In the genomic region with DNA sequence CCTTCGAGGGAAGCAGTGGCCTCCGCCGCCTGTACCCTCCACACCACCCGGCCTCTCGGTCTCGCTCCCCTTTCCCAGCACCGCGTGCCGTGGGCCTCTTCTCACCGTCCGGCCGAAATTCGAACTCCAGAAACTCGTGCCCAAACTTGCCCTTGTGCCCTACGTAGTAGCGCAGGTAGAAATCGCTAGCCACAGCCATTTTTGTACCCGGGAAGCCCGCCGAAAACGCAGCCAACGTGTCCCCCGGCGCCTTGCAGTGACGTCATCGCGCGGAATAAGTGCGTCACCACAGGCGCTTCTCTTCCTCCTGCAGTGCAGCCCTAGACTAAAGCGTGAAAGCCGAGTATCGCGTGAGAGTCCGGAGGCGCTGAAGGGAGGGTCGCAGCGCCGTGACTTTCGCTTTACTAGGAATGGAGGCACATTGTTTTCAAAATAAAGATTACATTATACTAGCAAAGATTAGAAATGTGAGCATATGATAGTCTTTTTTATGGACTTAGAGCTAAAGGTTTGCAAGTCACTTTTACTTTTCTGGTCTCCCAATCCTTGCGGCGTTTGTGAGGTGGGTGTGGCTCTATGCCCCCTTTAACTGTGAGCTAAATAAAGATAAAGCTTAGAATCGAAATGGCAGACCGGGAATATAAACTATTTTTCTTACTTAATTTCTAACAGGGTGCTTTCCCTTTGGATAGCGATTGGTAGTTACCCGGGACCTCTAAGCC, we compare ENCODE assay signal across 7 cellular contexts. TPM values are rescaled to one million over a fixed set of nuclear protein-coding genes. Genes with fewer than 3 reads are reported as not detected.
DNase-seq lines count a peak whose midpoint lies in the region; ATAC-seq, FAIRE-seq and TF ChIP-seq lines count a peak whose summit lies in the region.

Gene MAGOHB, minus strand, starts transcription at position 276 of the 722 bp plus-strand sequence. Its CDS starts 77 bp downstream, at position 199.

- DNase-seq in NCI-H2107 treated with DMSO at 0.1 percent for 48 hours (lab: John Stamatoyannopoulos, UW; ENCODE audit: unreplicated experiment) (peak; percentile 94), body of pancreas (peak; percentile 96 to 97 (median 96)), iPS DF 19.7 (ENCODE audit: low read depth, low spot score) (peak; percentile 61), sciatic nerve (ENCODE audit: low spot score) (peak; percentile 98)

- H3K4me3 ChIP-seq in body of pancreas, result peak within 1 kb of the TSS; percentile 45 to 77

- peaks cover 15% of the 10 kb centered on the region for H3K4me1 ChIP-seq in body of pancreas

- peak within 1 kb of the TSS; percentile 65 to 86 (median 82) for H3K27ac ChIP-seq in body of pancreas

- peak; percentile 46 to 84 (median 81) for TF ChIP-seq POLR2A in body of pancreas (IDR thresholded peaks at IDR 0.05)

- peak in 2 of 7 experiments; percentile 20 to 32 for TF ChIP-seq CTCF in body of pancreas (IDR thresholded peaks at IDR 0.05)

- no peaks in the 10 kb centered on the region for H3K9me3 ChIP-seq in body of pancreas

- peak; percentile 88 for FAIRE-seq in TTC549 (lab: Jason Lieb, UNC)

- intact Hi-C loops in body of pancreas (cut with DNase I) (no loop called here), sciatic nerve (cut with DNase I) (no loop called here)

- ATAC-seq in GM18520 (IDR thresholded peaks at IDR 0.05; ENCODE audit: unreplicated experiment) (peak; percentile 90), HG03064 (IDR thresholded peaks at IDR 0.05; ENCODE audit: low read depth, unreplicated experiment) (peak; percentile 95), body of pancreas (peak; percentile 99), sciatic nerve (peak; percentile 100)

- H3K36me3 ChIP-seq in body of pancreas (replicated peaks in 1 of 2; ENCODE audit: insufficient read depth in 1 of 2, low read depth in 2 of 2), result peaks cover 0 to 3% of the 10 kb centered on the region in 2 donors

- no peaks in the 10 kb centered on the region for H3K27me3 ChIP-seq in body of pancreas

- WGBS in body of pancreas, 2 donors, result 0 to 1% methylated on average over 44 of the region's 46 CpGs

RNA-seq across cellular contexts. Expression of gene MAGOHB, which starts in this region (rescaled TPM):
- total RNA-seq in body of pancreas, result 10 to 100 TPM; 16.9 to 17.5 TPM
- 20.6 TPM for total RNA-seq in sciatic nerve

Comparison
In these comparisons a context has a peak if more than half of its experiments do, and no peak if none do; other contexts are left out.
1. Peak in every context shown above with its lines: DNase-seq, ATAC-seq, H3K4me3 ChIP-seq and H3K27ac ChIP-seq.